Comparison of ENCODE assay signal across 8 cellular contexts in the genomic region with DNA sequence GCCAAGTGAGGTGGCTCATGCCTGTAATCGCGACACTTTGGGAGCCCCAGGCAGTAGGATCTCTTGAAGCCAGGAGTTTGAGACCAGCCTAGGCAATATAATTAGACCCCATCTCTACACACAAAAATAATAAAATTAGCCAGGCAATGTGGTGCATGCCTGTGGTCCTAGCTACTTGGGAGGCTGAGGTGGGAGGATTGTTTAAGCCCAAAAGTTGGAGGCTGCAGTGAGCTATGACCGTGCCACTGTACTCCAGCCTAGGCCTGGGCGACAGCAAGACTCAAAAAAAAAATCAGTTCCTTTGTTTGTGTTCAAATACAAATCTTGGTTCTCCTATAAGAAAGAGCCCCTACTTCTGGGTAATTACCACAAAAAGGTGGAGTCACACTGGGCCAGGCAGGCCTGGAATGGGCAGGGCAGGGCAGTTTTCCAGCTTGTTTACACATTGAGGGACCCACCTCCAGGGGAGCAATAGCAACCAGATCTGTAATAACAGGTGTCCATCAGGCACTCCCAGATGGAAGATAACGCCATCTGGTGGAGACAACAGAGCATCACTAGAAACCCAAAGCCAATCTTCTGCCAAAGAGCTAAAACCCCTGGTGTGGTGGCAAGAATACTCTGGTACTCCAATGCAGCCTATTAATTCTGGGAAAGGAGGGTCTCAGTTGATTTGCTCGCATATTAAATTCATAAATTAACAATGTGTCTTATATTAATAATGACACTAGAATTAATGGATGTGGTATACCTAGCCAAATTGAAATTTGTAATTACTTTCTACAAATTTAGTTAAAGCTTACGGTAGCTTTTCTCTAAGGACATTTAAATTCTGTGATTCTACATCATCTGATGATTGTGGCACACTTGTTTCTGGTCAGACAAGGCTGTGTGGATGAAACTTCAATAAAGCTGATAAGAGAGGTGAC. TPM values are rescaled to one million over a fixed set of nuclear protein-coding genes. Genes with fewer than 3 reads are reported as not detected.
DNase-seq lines count a peak whose midpoint lies in the region; ATAC-seq and TF ChIP-seq lines count a peak whose summit lies in the region.

No MANE protein-coding gene starts in this region.

- no peak overlapping the region for H3K4me3 ChIP-seq in brain microvascular endothelial cell (ENCODE audit: low read depth, low read length)

- peak; percentile 66 for ATAC-seq in HG02885 (IDR thresholded peaks at IDR 0.05; ENCODE audit: poor library complexity, unreplicated experiment)
- peak; percentile 81 to 95 (median 88) for ATAC-seq in T-cell (replicated peaks in 1 of 4)

- no peak overlapping the region for H3K4me3 Mint-ChIP-seq in T-cell

- no peak overlapping the region for H3K27ac ChIP-seq in brain microvascular endothelial cell

- H3K4me1 Mint-ChIP-seq in T-cell: peaks cover 2 to 11% (median 6%) of the 10 kb centered on the region in 3 donors

- H3K27me3 ChIP-seq in brain microvascular endothelial cell (replicated peaks): no peaks in the 10 kb centered on the region

- H3K27ac Mint-ChIP-seq in T-cell: peak overlapping the region; percentile 80 to 86

- no peaks in the 10 kb centered on the region for H3K9me3 Mint-ChIP-seq in T-cell

- peaks cover 24% of the 10 kb centered on the region for H3K36me3 Mint-ChIP-seq in T-cell

- DNase-seq in SIG-M5 treated with dmso at 0.1 percent for 504 hours (lab: John Stamatoyannopoulos, UW; ENCODE audit: unreplicated experiment) (peak; percentile 93), SIG-M5 (lab: John Stamatoyannopoulos, UW) (no peak), NCI-H1930 (lab: John Stamatoyannopoulos, UW) (peak; percentile 67 to 80), T-cell (peak in 32 of 34 experiments; percentile 11 to 64 (median 44)), brain microvascular endothelial cell (peak; percentile 60), iPS-NIHi7 (ENCODE audit: extremely low spot score) (peak; percentile 93)
- DNase-seq in stimulated activated CD4-positive, alpha-beta T cell treated with anti-CD3 and anti-CD28 coated beads, Interleukin-1b, Interleukin-23, amount 100 ng/mL, for 48 hours: peak; percentile 49

- POLR2A ChIA-PET in T-cell (lab: Charles Lee): interaction anchor here (0.5 to 2.2 kb wide), 10 partner anchors 9 to 663 kb away, joined by 3 to 15 read pairs (median 3); partner anchors contain the start of genes MDM4 (in 1 of the 2) and PIK3C2B (in 1 of the 2)

- CTCF ChIA-PET in T-cell (lab: Charles Lee): interaction anchor here (0.5 to 2.8 kb wide), 30 partner anchors 9 to 1367 kb away, joined by 3 to 53 read pairs (median 4); partner anchors contain the start of genes MDM4 (in 1 of the 2) and PIK3C2B (in 1 of the 2)

- peaks cover 27% of the 10 kb centered on the region for H3K36me3 ChIP-seq in brain microvascular endothelial cell (replicated peaks)

- TF ChIP-seq CTCF in brain microvascular endothelial cell (IDR thresholded peaks at IDR 0.05; ENCODE audit: low read depth, low read length, missing control alignments): peak; percentile 90

- H3K27me3 Mint-ChIP-seq in T-cell: no peaks in the 10 kb centered on the region

- in situ Hi-C loops in brain microvascular endothelial cell (cut with HindIII; ENCODE audit: low pct_ligation_motif_present, low sequenced_read_pairs): no loop called here

RNA-seq across cellular contexts. Expression of gene PPP1R15B, which starts 13.2 kb away (rescaled TPM):
- 100 to 1,000 TPM in 2 of 5 donors, 10 to 100 TPM in 3; 67.9 to 151 (median 70.6) TPM for total RNA-seq in T-cell

RNA-seq across cellular contexts. Expression of gene PLEKHA6, which starts 38.7 kb away (rescaled TPM):
- 1 to 10 TPM in 3 of 5 donors, under 1 TPM in 2; 0.38 to 1.9 (median 1.4) TPM for total RNA-seq in T-cell
